ENCODE assay signal across 16 cellular contexts in genomic region chr7:65951837-65952578, GRCh38. TPM values are rescaled to one million over a fixed set of nuclear protein-coding genes. Genes with fewer than 3 reads are reported as not detected.
DNase-seq lines count a peak whose midpoint lies in the region; ATAC-seq, FAIRE-seq and TF ChIP-seq lines count a peak whose summit lies in the region.
"Had no signal": no experiment of that assay in that cellular context is flagged by ENCODE, and none has a peak within 500 bp of the region (broad histone marks: within the 10 kb centered on the region; RNA-seq: fewer than 3 reads in every experiment).

No MANE protein-coding gene starts in this region.

- CTCF ChIA-PET in CD4-positive, alpha-beta T cell (lab: Charles Lee), result no interaction called here
- CTCF ChIA-PET in activated CD8-positive, alpha-beta T cell treated with anti-CD3 and anti-CD28 coated beads, Interleukin-2, amount 10 ng/mL, durations not matched to agents 7 days and 5 days (lab: Charles Lee), result interaction anchor here (1.4 kb wide), 1 partner anchor 112 kb away, joined by 3 read pairs; no protein-coding TSS in a partner anchor

- intact Hi-C loops in colonic mucosa (cut with DNase I), result no loop called here
- intact Hi-C loops in pancreas (cut with DNase I), result no loop called here
- intact Hi-C loops in CD4-positive, alpha-beta T cell (cut with DNase I, micrococcal nuclease), result no loop called here

- no peaks in the 10 kb centered on the region for H3K9me3 Mint-ChIP-seq in CD4-positive, alpha-beta T cell
- H3K9me3 Mint-ChIP-seq in glutamatergic neuron (ENCODE audit: unreplicated experiment), result no peaks in the 10 kb centered on the region
- no peaks in the 10 kb centered on the region for H3K9me3 Mint-ChIP-seq in activated CD8-positive, alpha-beta T cell treated with anti-CD3 and anti-CD28 coated beads, Interleukin-2, amount 10 ng/mL, durations not matched to agents 7 days and 5 days (ENCODE audit: insufficient read depth)
- H3K9me3 Mint-ChIP-seq: brain had no signal

- 81 to 84% methylated on average over 9 of the region's 9 CpGs for WGBS in pancreas, 2 donors

- H3K27me3 ChIP-seq in colonic mucosa (no peaks in the 10 kb centered on the region), pancreas (no peaks in the 10 kb centered on the region)
- no peaks in the 10 kb centered on the region for H3K27me3 ChIP-seq in CD4-positive, alpha-beta T cell (ENCODE audit: control insufficient read depth, insufficient read depth, low read length)

- H3K9me3 ChIP-seq in colonic mucosa (no peaks in the 10 kb centered on the region), pancreas (no peaks in the 10 kb centered on the region)
- H3K9me3 ChIP-seq in CD4-positive, alpha-beta T cell (ENCODE audit: control insufficient read depth, low read length), result no peaks in the 10 kb centered on the region

- H3K9ac ChIP-seq in colonic mucosa (ENCODE audit: low read depth in 2 of 2, low read length in 2 of 2), result no peak overlapping the region

- no peaks in the 10 kb centered on the region for H3K27me3 Mint-ChIP-seq in CD4-positive, alpha-beta T cell
- no peaks in the 10 kb centered on the region for H3K27me3 Mint-ChIP-seq in glutamatergic neuron (ENCODE audit: unreplicated experiment)
- H3K27me3 Mint-ChIP-seq in activated CD8-positive, alpha-beta T cell treated with anti-CD3 and anti-CD28 coated beads, Interleukin-2, amount 10 ng/mL, durations not matched to agents 7 days and 5 days (ENCODE audit: low read depth), result no peaks in the 10 kb centered on the region
- H3K27me3 Mint-ChIP-seq: brain had no signal

- H3K4me1 Mint-ChIP-seq in CD4-positive, alpha-beta T cell (ENCODE audit: low read depth), result no peaks in the 10 kb centered on the region
- no peaks in the 10 kb centered on the region for H3K4me1 Mint-ChIP-seq in glutamatergic neuron (ENCODE audit: low read depth, unreplicated experiment)
- H3K4me1 Mint-ChIP-seq in activated CD8-positive, alpha-beta T cell treated with anti-CD3 and anti-CD28 coated beads, Interleukin-2, amount 10 ng/mL, durations not matched to agents 7 days and 5 days (ENCODE audit: low read depth), result no peaks in the 10 kb centered on the region

- ATAC-seq in pancreas, result peak in 3 of 4 donors; percentile 35 to 75 (median 54)
- ATAC-seq in CD4-positive, alpha-beta T cell (ENCODE audit: poor library complexity), result no peak
- ATAC-seq in activated CD8-positive, alpha-beta T cell treated with anti-CD3 and anti-CD28 coated beads, Interleukin-2, amount 10 ng/mL, durations not matched to agents 7 days and 5 days, result no peak
- ATAC-seq: Right ventricle myocardium inferior had no signal

- no peaks in the 10 kb centered on the region for H3K4me1 ChIP-seq in colonic mucosa
- H3K4me1 ChIP-seq in pancreas, result no peaks in the 10 kb centered on the region

- DNase-seq in NCI-H2196 (lab: John Stamatoyannopoulos, UW; ENCODE audit: unreplicated experiment), result peak; percentile 21
- DNase-seq in NCI-H2196 treated with DMSO at 0.1 percent for 48 hours (lab: John Stamatoyannopoulos, UW; ENCODE audit: unreplicated experiment), result no peak
- DNase-seq in NCI-H226, result peak; percentile 6
- DNase-seq in colonic mucosa, result peak; percentile 12
- DNase-seq in pancreas, result peak in 2 of 6 donors; percentile 13 to 25
- DNase-seq in CD4-positive, alpha-beta T cell, result no peak
- no peak for DNase-seq in glutamatergic neuron
- DNase-seq in activated CD8-positive, alpha-beta T cell treated with anti-CD3 and anti-CD28 coated beads, Interleukin-2, amount 10 ng/mL, durations not matched to agents 7 days and 5 days, result no peak
- DNase-seq: ACHN; NCI-H1048; NCI-H526; stimulated activated CD4-positive, alpha-beta T cell treated with anti-CD3 and anti-CD28 coated beads, Interleukin-12 subunit alpha, Interleukin-12 subunit beta, amount 100 ng/mL, for 4 hours had no signal

- H3K4me3 ChIP-seq in colonic mucosa (no peak overlapping the region), pancreas (no peak overlapping the region)

- no peak overlapping the region for H3K27ac ChIP-seq in colonic mucosa
- H3K27ac ChIP-seq in pancreas, result no peak overlapping the region
- no peak overlapping the region for H3K27ac ChIP-seq in CD4-positive, alpha-beta T cell (ENCODE audit: low read depth, low read length)

- POLR2A ChIA-PET in CD4-positive, alpha-beta T cell (lab: Charles Lee), result no interaction called here
- POLR2A ChIA-PET in activated CD8-positive, alpha-beta T cell treated with anti-CD3 and anti-CD28 coated beads, Interleukin-2, amount 10 ng/mL, durations not matched to agents 7 days and 5 days (lab: Charles Lee), result no interaction called here

- peaks cover 35% of the 10 kb centered on the region for H3K36me3 Mint-ChIP-seq in CD4-positive, alpha-beta T cell (ENCODE audit: low read depth)
- no peaks in the 10 kb centered on the region for H3K36me3 Mint-ChIP-seq in glutamatergic neuron (ENCODE audit: unreplicated experiment)
- H3K36me3 Mint-ChIP-seq in activated CD8-positive, alpha-beta T cell treated with anti-CD3 and anti-CD28 coated beads, Interleukin-2, amount 10 ng/mL, durations not matched to agents 7 days and 5 days (ENCODE audit: low read depth), result peaks cover 18% of the 10 kb centered on the region

- no peak for FAIRE-seq in pancreas (lab: Jason Lieb, UNC)
- FAIRE-seq: endometrium, islet of Langerhans had no signal

- no peak overlapping the region for H3K27ac Mint-ChIP-seq in CD4-positive, alpha-beta T cell
- H3K27ac Mint-ChIP-seq in glutamatergic neuron (ENCODE audit: unreplicated experiment), result no peak overlapping the region
- no peak overlapping the region for H3K27ac Mint-ChIP-seq in activated CD8-positive, alpha-beta T cell treated with anti-CD3 and anti-CD28 coated beads, Interleukin-2, amount 10 ng/mL, durations not matched to agents 7 days and 5 days
- H3K27ac Mint-ChIP-seq: brain had no signal

- no peak for TF ChIP-seq CTCF in colonic mucosa (IDR thresholded peaks at IDR 0.05)
- TF ChIP-seq CTCF in pancreas (IDR thresholded peaks at IDR 0.05), result no peak
- TF ChIP-seq CTCF in CD4-positive, alpha-beta T cell (IDR thresholded peaks at IDR 0.05), result no peak
- TF ChIP-seq CTCF in glutamatergic neuron (IDR thresholded peaks at IDR 0.05; ENCODE audit: partially characterized antibody, unreplicated experiment), result no peak

- H3K4me3 Mint-ChIP-seq in CD4-positive, alpha-beta T cell, result no peak overlapping the region
- H3K4me3 Mint-ChIP-seq in glutamatergic neuron (ENCODE audit: unreplicated experiment), result no peak overlapping the region
- no peak overlapping the region for H3K4me3 Mint-ChIP-seq in activated CD8-positive, alpha-beta T cell treated with anti-CD3 and anti-CD28 coated beads, Interleukin-2, amount 10 ng/mL, durations not matched to agents 7 days and 5 days
- H3K4me3 Mint-ChIP-seq: brain had no signal

- H3K36me3 ChIP-seq in colonic mucosa (no peaks in the 10 kb centered on the region), pancreas (peaks cover 0 to 12% (median 2%) of the 10 kb centered on the region in 3 donors)

RNA-seq across cellular contexts. Expression of gene GUSB, which starts 30.0 kb away (rescaled TPM):
- 10 to 100 TPM; 63.7 to 80.0 TPM for total RNA-seq in colonic mucosa
- 10 to 100 TPM; 21.5 to 40.7 (median 27.1) TPM for total RNA-seq in pancreas
- polyA plus RNA-seq in pancreas, result 10 to 100 TPM; 39.4 to 69.8 TPM
- total RNA-seq in CD4-positive, alpha-beta T cell, result 10 to 100 TPM; 42.9 to 49.7 TPM
- total RNA-seq in glutamatergic neuron (ENCODE audit: unreplicated experiment), result 43.4 TPM
- 10 to 100 TPM; 72.2 to 77.2 TPM for total RNA-seq in activated CD8-positive, alpha-beta T cell treated with anti-CD3 and anti-CD28 coated beads, Interleukin-2, amount 10 ng/mL, durations not matched to agents 7 days and 5 days

Comparison
In these comparisons a context has a peak if more than half of its experiments do, and no peak if none do; other contexts are left out.
1. DNase-seq: peak in NCI-H2196 (single experiment), NCI-H226 (single experiment) and colonic mucosa (single experiment); none in NCI-H2196 treated with DMSO at 0.1 percent for 48 hours (single experiment), CD4-positive, alpha-beta T cell (0 of 10), glutamatergic neuron (single experiment) and activated CD8-positive, alpha-beta T cell treated with anti-CD3 and anti-CD28 coated beads, Interleukin-2, amount 10 ng/mL, durations not matched to agents 7 days and 5 days (single experiment).
2. ATAC-seq: peak in pancreas (3 of 4); none in CD4-positive, alpha-beta T cell (single experiment) and activated CD8-positive, alpha-beta T cell treated with anti-CD3 and anti-CD28 coated beads, Interleukin-2, amount 10 ng/mL, durations not matched to agents 7 days and 5 days (single experiment).